Comparison of ENCODE assay signal across 6 cellular contexts in the genomic region with DNA sequence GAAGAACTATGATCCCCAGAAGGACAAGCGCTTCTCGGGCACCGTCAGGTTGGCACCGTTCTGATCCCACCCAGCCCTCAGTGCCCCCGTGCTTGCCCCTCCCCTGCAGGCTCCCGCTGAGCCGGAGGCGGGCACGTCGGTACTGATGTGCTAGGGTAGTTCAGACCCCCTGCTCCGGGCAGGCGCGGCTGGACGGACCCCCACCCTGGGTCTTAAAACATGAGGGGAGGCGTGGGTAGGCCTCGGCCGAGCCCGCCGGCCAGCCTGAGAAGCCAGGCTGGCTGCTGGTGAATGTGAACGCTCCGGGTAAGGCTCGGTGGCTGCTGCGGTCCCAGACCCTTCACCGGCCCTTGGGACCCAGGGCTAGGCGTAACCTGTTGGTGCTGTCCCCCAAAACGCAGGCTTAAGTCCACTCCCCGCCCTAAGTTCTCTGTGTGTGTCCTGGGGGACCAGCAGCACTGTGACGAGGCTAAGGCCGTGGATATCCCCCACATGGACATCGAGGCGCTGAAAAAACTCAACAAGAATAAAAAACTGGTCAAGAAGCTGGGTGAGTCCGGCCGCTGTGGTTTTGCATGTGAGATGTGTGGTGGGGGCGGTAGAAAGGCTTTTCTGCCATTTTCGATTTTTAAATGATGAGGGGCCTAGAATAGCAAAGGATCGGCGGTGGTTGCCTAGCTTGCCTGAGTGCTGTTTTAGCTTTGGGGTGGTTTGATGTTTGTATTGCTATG. TPM values are rescaled to one million over a fixed set of nuclear protein-coding genes. Genes with fewer than 3 reads are reported as not detected.
DNase-seq lines count a peak whose midpoint lies in the region; ATAC-seq and TF ChIP-seq lines count a peak whose summit lies in the region.

No MANE protein-coding gene starts in this region.

- intact Hi-C loops in CD14-positive monocyte (cut with micrococcal nuclease), result loop anchor here (1.0 to 5.0 kb wide), 3 partner anchors 126 to 172 kb away; partner anchors contain the start of genes DEF6 (in 2 of the 2) and PPARD (in 1 of the 2)

- peak overlapping the region; percentile 98 for H3K4me3 Mint-ChIP-seq in CD14-positive monocyte
- peak overlapping the region; percentile 91 to 98 for H3K4me3 Mint-ChIP-seq in stimulated activated naive CD8-positive, alpha-beta T cell treated with anti-CD3 and anti-CD28 coated beads, Interleukin-15, amount 100 ng/mL, for 72 hours

- peaks cover 37% of the 10 kb centered on the region for H3K4me1 Mint-ChIP-seq in CD14-positive monocyte
- H3K4me1 Mint-ChIP-seq in stimulated activated naive CD8-positive, alpha-beta T cell treated with anti-CD3 and anti-CD28 coated beads, Interleukin-15, amount 100 ng/mL, for 72 hours, result peaks cover 65% of the 10 kb centered on the region

- peaks cover 41 to 53% of the 10 kb centered on the region in 2 donors for H3K36me3 Mint-ChIP-seq in CD14-positive monocyte

- TF ChIP-seq CTCF in CD14-positive monocyte (IDR thresholded peaks at IDR 0.05), result no peak
- no peak for TF ChIP-seq CTCF in fibroblast of villous mesenchyme (IDR thresholded peaks at IDR 0.05; ENCODE audit: insufficient read depth, low read depth, low read length)

- H3K27ac Mint-ChIP-seq in CD14-positive monocyte, result peak overlapping the region; percentile 96 to 99 (median 98)
- H3K27ac Mint-ChIP-seq in stimulated activated naive CD8-positive, alpha-beta T cell treated with anti-CD3 and anti-CD28 coated beads, Interleukin-15, amount 100 ng/mL, for 72 hours, result peak overlapping the region; percentile 99 to 100

- no peak for DNase-seq in CD14-positive monocyte (ENCODE audit: low spot score)
- DNase-seq in NAMALWA (ENCODE audit: low spot score), result peak; percentile 32
- DNase-seq in fibroblast of villous mesenchyme (ENCODE audit: low read depth), result peak; percentile 13
- DNase-seq in stimulated activated naive CD8-positive, alpha-beta T cell treated with anti-CD3 and anti-CD28 coated beads, Interleukin-15, amount 100 ng/mL, for 72 hours, result no peak
- DNase-seq in SIG-M5 treated with dmso at 0.1 percent for 504 hours (lab: John Stamatoyannopoulos, UW; ENCODE audit: unreplicated experiment), result no peak

- peak; percentile 8 for ATAC-seq in stimulated activated naive CD8-positive, alpha-beta T cell treated with anti-CD3 and anti-CD28 coated beads, Interleukin-15, amount 100 ng/mL, for 72 hours
- no peak for ATAC-seq in HG02885 (IDR thresholded peaks at IDR 0.05; ENCODE audit: poor library complexity, unreplicated experiment)

- H3K9me3 Mint-ChIP-seq in CD14-positive monocyte, result peaks cover 0 to 7% (median 0%) of the 10 kb centered on the region in 7 donors
- no peaks in the 10 kb centered on the region for H3K9me3 Mint-ChIP-seq in stimulated activated naive CD8-positive, alpha-beta T cell treated with anti-CD3 and anti-CD28 coated beads, Interleukin-15, amount 100 ng/mL, for 72 hours

- peaks cover 0 to 6% (median 2%) of the 10 kb centered on the region in 3 donors for H3K27me3 Mint-ChIP-seq in CD14-positive monocyte (ENCODE audit: low read depth in 3 of 3)
- no peaks in the 10 kb centered on the region for H3K27me3 Mint-ChIP-seq in stimulated activated naive CD8-positive, alpha-beta T cell treated with anti-CD3 and anti-CD28 coated beads, Interleukin-15, amount 100 ng/mL, for 72 hours

- peak overlapping the region; percentile 81 for H3K4me3 ChIP-seq in fibroblast of villous mesenchyme (ENCODE audit: low read depth, low read length)

RNA-seq across cellular contexts. Expression of gene RPL10A, which starts 0.9 kb away (rescaled TPM):
- polyA plus RNA-seq in CD14-positive monocyte, result 100 to 1,000 TPM; 345 to 421 TPM
- total RNA-seq in fibroblast of villous mesenchyme, result 1,513 and 2,144 TPM in 2 replicates

RNA-seq across cellular contexts. Expression of gene FANCE, which starts 17.0 kb away (rescaled TPM):
- 1 to 10 TPM; 1.8 to 3.0 TPM for polyA plus RNA-seq in CD14-positive monocyte
- 4.5 and 6.5 TPM in 2 replicates for total RNA-seq in fibroblast of villous mesenchyme

RNA-seq across cellular contexts. Expression of gene TEAD3, which starts 27.7 kb away (rescaled TPM):
- polyA plus RNA-seq in CD14-positive monocyte, result not detected
- 23.7 and 27.1 TPM in 2 replicates for total RNA-seq in fibroblast of villous mesenchyme

RNA-seq across cellular contexts. Expression of gene TULP1, which starts 43.6 kb away (rescaled TPM):
- polyA plus RNA-seq in CD14-positive monocyte, result not detected
- total RNA-seq in fibroblast of villous mesenchyme, result not detected in 2 replicates

Comparison
In these comparisons a context has a peak if more than half of its experiments do, and no peak if none do; other contexts are left out.
1. DNase-seq: peak in NAMALWA (single experiment) and fibroblast of villous mesenchyme (single experiment); none in CD14-positive monocyte (single experiment), stimulated activated naive CD8-positive, alpha-beta T cell treated with anti-CD3 and anti-CD28 coated beads, Interleukin-15, amount 100 ng/mL, for 72 hours (0 of 2) and SIG-M5 treated with dmso at 0.1 percent for 504 hours (single experiment).